12 cellular contexts compared by ENCODE assay signal in genomic region chr3:48399387-48400172, GRCh38. TPM values are rescaled to one million over a fixed set of nuclear protein-coding genes. Genes with fewer than 3 reads are reported as not detected.
DNase-seq lines count a peak whose midpoint lies in the region; ATAC-seq, FAIRE-seq and TF ChIP-seq lines count a peak whose summit lies in the region.
"Had no signal": no experiment of that assay in that cellular context is flagged by ENCODE, and none has a peak within 500 bp of the region (broad histone marks: within the 10 kb centered on the region; RNA-seq: fewer than 3 reads in every experiment).

No MANE protein-coding gene starts in this region.

- DNase-seq in Caki2 (ENCODE audit: low read depth): peak; percentile 10
- no peak for DNase-seq in RWPE1 (ENCODE audit: low spot score)
- DNase-seq in kidney: peak; percentile 39
- no peak for DNase-seq in GM13976 (ENCODE audit: low spot score)
- DNase-seq in NCI-H2196 treated with DMSO at 0.1 percent for 48 hours (lab: John Stamatoyannopoulos, UW; ENCODE audit: unreplicated experiment): no peak
- DNase-seq: activated naive CD4-positive, alpha-beta T cell; CD4-positive, alpha-beta memory T cell; effector memory CD8-positive, alpha-beta T cell; NCI-H774 had no signal

- CTCF ChIA-PET in RWPE1 (lab: Yijun Ruan, JAX): interaction anchor here (0.6 to 5.9 kb wide), 4 partner anchors 37 to 126 kb away, joined by 3 to 68 read pairs (median 4); no protein-coding TSS in a partner anchor

- in situ Hi-C loops in Caki2 (cut with HindIII; ENCODE audit: low pct_unique_long_range_greater_than_20kb, low sequenced_read_pairs) (no loop called here), GM13976 (cut with MboI; ENCODE audit: low sequenced_read_pairs, unreplicated experiment) (loop anchor here (5.0 to 10.0 kb wide), 2 partner anchors 38 to 205 kb away; no protein-coding TSS in a partner anchor)

- TF ChIP-seq POLR2A in GM18505 (IDR thresholded peaks at IDR 0.05; ENCODE audit: borderline replicate concordance, extremely low read depth, insufficient read depth, insufficient read length): no peak

- H3K4me3 ChIP-seq in kidney (ENCODE audit: low read length in 2 of 2): no peak overlapping the region

- H3K36me3 ChIP-seq in kidney (ENCODE audit: control insufficient read depth in 1 of 2, insufficient read depth in 2 of 2, low read length in 2 of 2): peaks cover 6 to 7% of the 10 kb centered on the region in 2 donors

- FAIRE-seq in kidney (lab: Jason Lieb, UNC): no peak
- FAIRE-seq: TTC549 had no signal

- TF ChIP-seq CTCF in RWPE1 (conservative IDR thresholded peaks at IDR 0.05; ENCODE audit: low read depth) (no peak), kidney (IDR thresholded peaks at IDR 0.05; ENCODE audit: borderline replicate concordance, extremely low read depth, insufficient read depth) (no peak), GM13976 (IDR thresholded peaks at IDR 0.05; ENCODE audit: borderline replicate concordance, control extremely low read depth, extremely low read depth, insufficient read depth, missing control alignments) (no peak)

- H3K9ac ChIP-seq in kidney (ENCODE audit: low read length in 2 of 2): no peak overlapping the region

- no peaks in the 10 kb centered on the region for H3K9me3 ChIP-seq in kidney (ENCODE audit: control insufficient read depth in 1 of 2, low read length in 2 of 2)

- ATAC-seq in GM18505 (IDR thresholded peaks at IDR 0.05; ENCODE audit: unreplicated experiment): no peak
- ATAC-seq: effector memory CD8-positive, alpha-beta T cell; stimulated activated effector memory CD8-positive, alpha-beta T cell treated with anti-CD3 and anti-CD28 coated beads, Interleukin-12 subunit alpha, Interleukin-12 subunit beta, amount 100 ng/mL, for 72 hours had no signal

- peaks cover 3 to 5% of the 10 kb centered on the region in 2 donors for H3K4me1 ChIP-seq in kidney (ENCODE audit: control insufficient read depth in 1 of 2, insufficient read depth in 1 of 2, low read depth in 1 of 2, low read length in 2 of 2)

- POLR2A ChIA-PET in RWPE1 (lab: Yijun Ruan, JAX; ENCODE audit: low non-redundant PET): interaction anchor here (0.5 to 1.0 kb wide), 3 partner anchors 18 to 145 kb away, joined by 3 to 4 read pairs (median 3); no protein-coding TSS in a partner anchor

- peak overlapping the region; percentile 99 for H3K27ac ChIP-seq in RWPE1
- H3K27ac ChIP-seq in kidney (ENCODE audit: low read depth in 2 of 2, low read length in 2 of 2): no peak overlapping the region

- intact Hi-C loops in kidney (cut with DNase I): loop anchor here (5.0 kb wide), 1 partner anchor 38 kb away; no protein-coding TSS in a partner anchor

RNA-seq across cellular contexts. Expression of gene FBXW12, which starts 27.6 kb away (rescaled TPM):
- not detected in 2 replicates for total RNA-seq in Caki2 (2014; rRNA removed; shearing (Covaris generic); ENCODE audit: low replicate concordance)
- not detected for total RNA-seq in kidney
- polyA plus RNA-seq in kidney (ENCODE audit: insufficient read depth, low read depth, low replicate concordance): not detected
- total RNA-seq: CD4-positive, alpha-beta memory T cell had no signal
- polyA plus RNA-seq: CD4-positive, alpha-beta memory T cell had no signal

RNA-seq across cellular contexts. Expression of gene PLXNB1, which starts 30.3 kb away (rescaled TPM):
- total RNA-seq in Caki2 (2014; rRNA removed; shearing (Covaris generic); ENCODE audit: low replicate concordance): 17.8 and 24.8 TPM in 2 replicates
- total RNA-seq in kidney: 224 TPM
- 101 TPM for polyA plus RNA-seq in kidney (ENCODE audit: insufficient read depth, low read depth, low replicate concordance)

RNA-seq across cellular contexts. Expression of gene CCDC51, which starts 40.3 kb away (rescaled TPM):
- 49.6 and 59.3 TPM in 2 replicates for total RNA-seq in Caki2 (2014; rRNA removed; shearing (Covaris generic); ENCODE audit: low replicate concordance)
- 13.8 TPM for total RNA-seq in kidney
- 32.8 TPM for polyA plus RNA-seq in kidney (ENCODE audit: insufficient read depth, low read depth, low replicate concordance)

RNA-seq across cellular contexts. Expression of gene TMA7, which starts 40.5 kb away (rescaled TPM):
- total RNA-seq in Caki2 (2014; rRNA removed; shearing (Covaris generic); ENCODE audit: low replicate concordance): 418 and 765 TPM in 2 replicates
- total RNA-seq in kidney: 195 TPM
- 631 TPM for polyA plus RNA-seq in kidney (ENCODE audit: insufficient read depth, low read depth, low replicate concordance)

RNA-seq across cellular contexts. Expression of gene ATRIP, which starts 47.0 kb away (rescaled TPM):
- 1.6 and 4.0 TPM in 2 replicates for total RNA-seq in Caki2 (2014; rRNA removed; shearing (Covaris generic); ENCODE audit: low replicate concordance)
- 6.7 TPM for total RNA-seq in kidney
- polyA plus RNA-seq in kidney (ENCODE audit: insufficient read depth, low read depth, low replicate concordance): 5.4 TPM

Comparison
In these comparisons a context has a peak if more than half of its experiments do, and no peak if none do; other contexts are left out.
1. DNase-seq: peak in Caki2 (single experiment) and kidney (single experiment); none in RWPE1 (single experiment), GM13976 (single experiment) and NCI-H2196 treated with DMSO at 0.1 percent for 48 hours (single experiment).